Comparison of ENCODE assay signal across 1 cellular context in the genomic region with DNA sequence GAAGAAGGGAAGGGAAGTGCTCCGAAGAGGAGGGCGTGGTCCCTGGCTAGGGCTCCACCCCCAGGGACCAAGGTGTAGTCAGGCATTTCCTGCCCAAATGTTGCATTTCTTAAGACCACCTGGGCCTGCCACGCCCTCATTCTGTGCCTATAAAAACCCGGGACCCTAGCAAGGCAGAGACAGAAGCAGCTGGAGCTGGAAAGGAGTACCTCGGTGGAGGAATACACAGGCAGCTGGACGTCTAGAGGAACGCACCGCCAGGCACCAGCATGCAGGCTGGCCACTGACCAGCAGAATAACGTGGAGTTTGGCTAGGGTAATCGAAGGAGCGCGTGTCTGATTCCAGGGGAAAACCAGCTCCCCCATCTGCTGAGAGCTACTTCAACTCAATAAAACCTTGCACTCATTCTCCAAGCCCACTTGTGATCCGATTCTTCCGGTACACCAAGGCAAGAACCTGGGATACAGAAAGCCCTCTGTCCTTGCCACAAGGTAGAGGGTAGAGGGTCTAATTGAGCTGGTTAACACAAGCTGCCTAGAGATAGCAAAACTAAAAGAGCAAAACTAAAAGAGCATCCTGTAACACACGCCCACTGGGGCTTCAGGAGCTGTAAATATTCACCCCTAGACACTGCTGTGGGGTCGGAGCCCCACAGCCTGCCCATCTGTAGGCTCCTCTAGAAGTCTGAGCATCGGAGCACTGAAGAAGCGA.
A peak's percentile ranks its signal among the peaks of the same experiment; 100 is the strongest.
TF ChIP-seq lines count a peak whose summit lies in the region.

No MANE protein-coding gene starts in this region.

TF ChIP-seq in HepG2, 621 proteins besides CTCF, POLR2A, EP300 and RAD21 (continued from another document and continues in another):
- TF ChIP-seq SNAI1 (CRISPR knock-in tag; IDR thresholded peaks at IDR 0.05; ENCODE audit: borderline replicate concordance): no peak
- TF ChIP-seq ERF (CRISPR knock-in tag; IDR thresholded peaks at IDR 0.05): peak; percentile 63; the same call in 1 of the 2 replicates
- no peak for TF ChIP-seq SRSF4 (IDR thresholded peaks at IDR 0.05; ENCODE audit: low read depth, low read length, poor library complexity, severe bottlenecking)
- peak; percentile 65 for TF ChIP-seq ZNF614 (CRISPR knock-in tag; IDR thresholded peaks at IDR 0.05; ENCODE audit: borderline replicate concordance)
- peak; percentile 82; the same call in 1 of the 2 replicates for TF ChIP-seq ZNF292 (CRISPR knock-in tag; IDR thresholded peaks at IDR 0.05; ENCODE audit: borderline replicate concordance, low read depth)
- no peak for TF ChIP-seq SETDB1 (CRISPR knock-in tag; IDR thresholded peaks at IDR 0.05; ENCODE audit: borderline replicate concordance)
- TF ChIP-seq NCOR1 (IDR thresholded peaks at IDR 0.05; ENCODE audit: borderline replicate concordance, low read length): no peak
- TF ChIP-seq ZNF577 (CRISPR knock-in tag; IDR thresholded peaks at IDR 0.05; ENCODE audit: borderline replicate concordance, low read depth): no peak
- TF ChIP-seq KAT2B (IDR thresholded peaks at IDR 0.05; ENCODE audit: borderline replicate concordance, low read depth, low read length): no peak
- no peak for TF ChIP-seq SRSF1 (optimal IDR thresholded peaks at IDR 0.05; ENCODE audit: low read depth, low read length)
- no peak for TF ChIP-seq MEIS1 (CRISPR knock-in tag; IDR thresholded peaks at IDR 0.05; ENCODE audit: borderline replicate concordance)
- TF ChIP-seq MIXL1 (CRISPR knock-in tag; IDR thresholded peaks at IDR 0.05): peak; percentile 3; the same call in 1 of the 2 replicates
- no peak for TF ChIP-seq ZNF138 (CRISPR knock-in tag; IDR thresholded peaks at IDR 0.05; ENCODE audit: low read depth)
- TF ChIP-seq ETV5 (CRISPR knock-in tag; IDR thresholded peaks at IDR 0.05; ENCODE audit: borderline replicate concordance): peak; percentile 0; the same call in 1 of the 2 replicates
- no peak for TF ChIP-seq HNRNPL (IDR thresholded peaks at IDR 0.05; ENCODE audit: low read depth, low read length)
- no peak for TF ChIP-seq TCF7 (IDR thresholded peaks at IDR 0.05; ENCODE audit: low read depth)
- peak; percentile 16; the same call in 1 of the 2 replicates for TF ChIP-seq HDAC2 (CRISPR knock-in tag; IDR thresholded peaks at IDR 0.05)
- TF ChIP-seq ZNF432 (CRISPR knock-in tag; IDR thresholded peaks at IDR 0.05; ENCODE audit: borderline replicate concordance): no peak
- no peak for TF ChIP-seq ZNF607 (CRISPR knock-in tag; IDR thresholded peaks at IDR 0.05; ENCODE audit: borderline replicate concordance)
- TF ChIP-seq ZNF878 (CRISPR knock-in tag; IDR thresholded peaks at IDR 0.05): no peak
- TF ChIP-seq ZSCAN29 (CRISPR knock-in tag; conservative IDR thresholded peaks at IDR 0.05): no peak
- TF ChIP-seq ZNF235 (CRISPR knock-in tag; IDR thresholded peaks at IDR 0.05; ENCODE audit: borderline replicate concordance): no peak; the same call in 1 of the 2 replicates
- no peak for TF ChIP-seq CBX1 (IDR thresholded peaks at IDR 0.05; ENCODE audit: low read depth)
- TF ChIP-seq PAWR (CRISPR knock-in tag; IDR thresholded peaks at IDR 0.05; ENCODE audit: borderline replicate concordance): no peak; the same call in 1 of the 2 replicates
- TF ChIP-seq GFI1 (CRISPR knock-in tag; IDR thresholded peaks at IDR 0.05; ENCODE audit: borderline replicate concordance): no peak
- TF ChIP-seq, protein P1, sequence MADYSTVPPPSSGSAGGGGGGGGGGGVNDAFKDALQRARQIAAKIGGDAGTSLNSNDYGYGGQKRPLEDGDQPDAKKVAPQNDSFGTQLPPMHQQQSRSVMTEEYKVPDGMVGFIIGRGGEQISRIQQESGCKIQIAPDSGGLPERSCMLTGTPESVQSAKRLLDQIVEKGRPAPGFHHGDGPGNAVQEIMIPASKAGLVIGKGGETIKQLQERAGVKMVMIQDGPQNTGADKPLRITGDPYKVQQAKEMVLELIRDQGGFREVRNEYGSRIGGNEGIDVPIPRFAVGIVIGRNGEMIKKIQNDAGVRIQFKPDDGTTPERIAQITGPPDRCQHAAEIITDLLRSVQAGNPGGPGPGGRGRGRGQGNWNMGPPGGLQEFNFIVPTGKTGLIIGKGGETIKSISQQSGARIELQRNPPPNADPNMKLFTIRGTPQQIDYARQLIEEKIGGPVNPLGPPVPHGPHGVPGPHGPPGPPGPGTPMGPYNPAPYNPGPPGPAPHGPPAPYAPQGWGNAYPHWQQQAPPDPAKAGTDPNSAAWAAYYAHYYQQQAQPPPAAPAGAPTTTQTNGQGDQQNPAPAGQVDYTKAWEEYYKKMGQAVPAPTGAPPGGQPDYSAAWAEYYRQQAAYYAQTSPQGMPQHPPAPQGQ (CRISPR knock-in tag; IDR thresholded peaks at IDR 0.05; ENCODE audit: borderline replicate concordance): 0 out of 2 replicates have a peak, but pooled peaks have one; percentile 50
- TF ChIP-seq ZNF3 (CRISPR knock-in tag; IDR thresholded peaks at IDR 0.05): no peak
- TF ChIP-seq ZNF234 (CRISPR knock-in tag; conservative IDR thresholded peaks at IDR 0.05): no peak
- no peak for TF ChIP-seq MAFK (conservative IDR thresholded peaks at IDR 0.05 in 1 of 2, IDR thresholded peaks at IDR 0.05 in 1 of 2; ENCODE audit: low read length in 2 of 2)
- peak; percentile 76 for TF ChIP-seq MIER2 (CRISPR knock-in tag; IDR thresholded peaks at IDR 0.05)
- peak; percentile 95; the same call in 1 of the 2 replicates for TF ChIP-seq ZNF839 (CRISPR knock-in tag; IDR thresholded peaks at IDR 0.05; ENCODE audit: borderline replicate concordance)
- no peak for TF ChIP-seq SYNCRIP (IDR thresholded peaks at IDR 0.05; ENCODE audit: insufficient read depth, low read depth, low read length)
- TF ChIP-seq ZNF616 (CRISPR knock-in tag; IDR thresholded peaks at IDR 0.05; ENCODE audit: low read depth): no peak
- peak; percentile 76; the same call in 1 of the 2 replicates for TF ChIP-seq ZNF776 (CRISPR knock-in tag; IDR thresholded peaks at IDR 0.05)
- TF ChIP-seq, protein P2, sequence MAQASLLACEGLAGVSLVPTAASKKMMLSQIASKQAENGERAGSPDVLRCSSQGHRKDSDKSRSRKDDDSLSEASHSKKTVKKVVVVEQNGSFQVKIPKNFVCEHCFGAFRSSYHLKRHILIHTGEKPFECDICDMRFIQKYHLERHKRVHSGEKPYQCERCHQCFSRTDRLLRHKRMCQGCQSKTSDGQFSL (CRISPR knock-in tag; IDR thresholded peaks at IDR 0.05): no peak
- TF ChIP-seq ZNF264 (CRISPR knock-in tag; IDR thresholded peaks at IDR 0.05): no peak
- peak; percentile 50 for TF ChIP-seq YY1 (IDR thresholded peaks at IDR 0.05; ENCODE audit: insufficient read depth, insufficient replicate concordance, low read depth, low read length)
- TF ChIP-seq TBX2 (CRISPR knock-in tag; IDR thresholded peaks at IDR 0.05; ENCODE audit: borderline replicate concordance): peak; percentile 73; the same call in 1 of the 2 replicates
- TF ChIP-seq RNF2 (conservative IDR thresholded peaks at IDR 0.05; ENCODE audit: low read depth): no peak
- TF ChIP-seq, protein P3, sequence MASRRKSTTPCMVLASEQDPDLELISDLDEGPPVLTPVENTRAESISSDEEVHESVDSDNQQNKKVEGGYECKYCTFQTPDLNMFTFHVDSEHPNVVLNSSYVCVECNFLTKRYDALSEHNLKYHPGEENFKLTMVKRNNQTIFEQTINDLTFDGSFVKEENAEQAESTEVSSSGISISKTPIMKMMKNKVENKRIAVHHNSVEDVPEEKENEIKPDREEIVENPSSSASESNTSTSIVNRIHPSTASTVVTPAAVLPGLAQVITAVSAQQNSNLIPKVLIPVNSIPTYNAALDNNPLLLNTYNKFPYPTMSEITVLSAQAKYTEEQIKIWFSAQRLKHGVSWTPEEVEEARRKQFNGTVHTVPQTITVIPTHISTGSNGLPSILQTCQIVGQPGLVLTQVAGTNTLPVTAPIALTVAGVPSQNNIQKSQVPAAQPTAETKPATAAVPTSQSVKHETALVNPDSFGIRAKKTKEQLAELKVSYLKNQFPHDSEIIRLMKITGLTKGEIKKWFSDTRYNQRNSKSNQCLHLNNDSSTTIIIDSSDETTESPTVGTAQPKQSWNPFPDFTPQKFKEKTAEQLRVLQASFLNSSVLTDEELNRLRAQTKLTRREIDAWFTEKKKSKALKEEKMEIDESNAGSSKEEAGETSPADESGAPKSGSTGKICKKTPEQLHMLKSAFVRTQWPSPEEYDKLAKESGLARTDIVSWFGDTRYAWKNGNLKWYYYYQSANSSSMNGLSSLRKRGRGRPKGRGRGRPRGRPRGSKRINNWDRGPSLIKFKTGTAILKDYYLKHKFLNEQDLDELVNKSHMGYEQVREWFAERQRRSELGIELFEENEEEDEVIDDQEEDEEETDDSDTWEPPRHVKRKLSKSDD (CRISPR knock-in tag; IDR thresholded peaks at IDR 0.05; ENCODE audit: low read depth): no peak
- TF ChIP-seq RXRB (CRISPR knock-in tag; IDR thresholded peaks at IDR 0.05; ENCODE audit: borderline replicate concordance): peak; percentile 51; the same call in 1 of the 2 replicates
- TF ChIP-seq MED1 (CRISPR knock-in tag; IDR thresholded peaks at IDR 0.05): no peak
- no peak for TF ChIP-seq ZNF530 (CRISPR knock-in tag; IDR thresholded peaks at IDR 0.05; ENCODE audit: low read depth)
- TF ChIP-seq JDP2 (CRISPR knock-in tag; IDR thresholded peaks at IDR 0.05; ENCODE audit: borderline replicate concordance): no peak
- peak; percentile 68; the same call in 1 of the 2 replicates for TF ChIP-seq MXD4 (CRISPR knock-in tag; IDR thresholded peaks at IDR 0.05)
- no peak for TF ChIP-seq HNRNPK (IDR thresholded peaks at IDR 0.05; ENCODE audit: low read depth, low read length, poor library complexity, severe bottlenecking)
- peak; percentile 81; the same call in 1 of the 2 replicates for TF ChIP-seq KDM5B (CRISPR knock-in tag; IDR thresholded peaks at IDR 0.05; ENCODE audit: borderline replicate concordance)
- TF ChIP-seq, protein P4, sequence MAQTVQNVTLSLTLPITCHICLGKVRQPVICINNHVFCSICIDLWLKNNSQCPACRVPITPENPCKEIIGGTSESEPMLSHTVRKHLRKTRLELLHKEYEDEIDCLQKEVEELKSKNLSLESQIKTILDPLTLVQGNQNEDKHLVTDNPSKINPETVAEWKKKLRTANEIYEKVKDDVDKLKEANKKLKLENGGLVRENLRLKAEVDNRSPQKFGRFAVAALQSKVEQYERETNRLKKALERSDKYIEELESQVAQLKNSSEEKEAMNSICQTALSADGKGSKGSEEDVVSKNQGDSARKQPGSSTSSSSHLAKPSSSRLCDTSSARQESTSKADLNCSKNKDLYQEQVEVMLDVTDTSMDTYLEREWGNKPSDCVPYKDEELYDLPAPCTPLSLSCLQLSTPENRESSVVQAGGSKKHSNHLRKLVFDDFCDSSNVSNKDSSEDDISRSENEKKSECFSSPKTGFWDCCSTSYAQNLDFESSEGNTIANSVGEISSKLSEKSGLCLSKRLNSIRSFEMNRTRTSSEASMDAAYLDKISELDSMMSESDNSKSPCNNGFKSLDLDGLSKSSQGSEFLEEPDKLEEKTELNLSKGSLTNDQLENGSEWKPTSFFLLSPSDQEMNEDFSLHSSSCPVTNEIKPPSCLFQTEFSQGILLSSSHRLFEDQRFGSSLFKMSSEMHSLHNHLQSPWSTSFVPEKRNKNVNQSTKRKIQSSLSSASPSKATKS (CRISPR knock-in tag; IDR thresholded peaks at IDR 0.05): no peak
- peak; percentile 94 for TF ChIP-seq SALL1 (CRISPR knock-in tag; IDR thresholded peaks at IDR 0.05)
- TF ChIP-seq, protein P5, sequence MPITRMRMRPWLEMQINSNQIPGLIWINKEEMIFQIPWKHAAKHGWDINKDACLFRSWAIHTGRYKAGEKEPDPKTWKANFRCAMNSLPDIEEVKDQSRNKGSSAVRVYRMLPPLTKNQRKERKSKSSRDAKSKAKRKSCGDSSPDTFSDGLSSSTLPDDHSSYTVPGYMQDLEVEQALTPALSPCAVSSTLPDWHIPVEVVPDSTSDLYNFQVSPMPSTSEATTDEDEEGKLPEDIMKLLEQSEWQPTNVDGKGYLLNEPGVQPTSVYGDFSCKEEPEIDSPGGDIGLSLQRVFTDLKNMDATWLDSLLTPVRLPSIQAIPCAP (CRISPR knock-in tag; IDR thresholded peaks at IDR 0.05; ENCODE audit: low read depth): no peak
- peak; percentile 74 for TF ChIP-seq ZBTB7B (CRISPR knock-in tag; IDR thresholded peaks at IDR 0.05)
- TF ChIP-seq, protein P6, sequence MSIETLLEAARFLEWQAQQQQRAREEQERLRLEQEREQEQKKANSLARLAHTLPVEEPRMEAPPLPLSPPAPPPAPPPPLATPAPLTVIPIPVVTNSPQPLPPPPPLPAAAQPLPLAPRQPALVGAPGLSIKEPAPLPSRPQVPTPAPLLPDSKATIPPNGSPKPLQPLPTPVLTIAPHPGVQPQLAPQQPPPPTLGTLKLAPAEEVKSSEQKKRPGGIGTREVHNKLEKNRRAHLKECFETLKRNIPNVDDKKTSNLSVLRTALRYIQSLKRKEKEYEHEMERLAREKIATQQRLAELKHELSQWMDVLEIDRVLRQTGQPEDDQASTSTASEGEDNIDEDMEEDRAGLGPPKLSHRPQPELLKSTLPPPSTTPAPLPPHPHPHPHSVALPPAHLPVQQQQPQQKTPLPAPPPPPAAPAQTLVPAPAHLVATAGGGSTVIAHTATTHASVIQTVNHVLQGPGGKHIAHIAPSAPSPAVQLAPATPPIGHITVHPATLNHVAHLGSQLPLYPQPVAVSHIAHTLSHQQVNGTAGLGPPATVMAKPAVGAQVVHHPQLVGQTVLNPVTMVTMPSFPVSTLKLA (IDR thresholded peaks at IDR 0.05): no peak
- TF ChIP-seq, protein P7, sequence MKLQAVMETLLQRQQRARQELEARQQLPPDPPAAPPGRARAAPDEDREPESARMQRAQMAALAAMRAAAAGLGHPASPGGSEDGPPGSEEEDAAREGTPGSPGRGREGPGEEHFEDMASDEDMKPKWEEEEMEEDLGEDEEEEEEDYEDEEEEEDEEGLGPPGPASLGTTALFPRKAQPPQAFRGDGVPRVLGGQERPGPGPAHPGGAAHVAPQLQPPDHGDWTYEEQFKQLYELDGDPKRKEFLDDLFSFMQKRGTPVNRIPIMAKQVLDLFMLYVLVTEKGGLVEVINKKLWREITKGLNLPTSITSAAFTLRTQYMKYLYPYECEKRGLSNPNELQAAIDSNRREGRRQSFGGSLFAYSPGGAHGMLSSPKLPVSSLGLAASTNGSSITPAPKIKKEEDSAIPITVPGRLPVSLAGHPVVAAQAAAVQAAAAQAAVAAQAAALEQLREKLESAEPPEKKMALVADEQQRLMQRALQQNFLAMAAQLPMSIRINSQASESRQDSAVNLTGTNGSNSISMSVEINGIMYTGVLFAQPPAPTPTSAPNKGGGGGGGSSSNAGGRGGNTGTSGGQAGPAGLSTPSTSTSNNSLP (IDR thresholded peaks at IDR 0.05; ENCODE audit: low read depth, low read length): no peak
- TF ChIP-seq SP2 (CRISPR knock-in tag; IDR thresholded peaks at IDR 0.05): no peak
